ENCODE assay signal across 21 cellular contexts in genomic region chr13:114161028-114161556, GRCh38. TPM values are rescaled to one million over a fixed set of nuclear protein-coding genes. Genes with fewer than 3 reads are reported as not detected.
DNase-seq lines count a peak whose midpoint lies in the region; ATAC-seq and TF ChIP-seq lines count a peak whose summit lies in the region.
"Had no signal": no experiment of that assay in that cellular context is flagged by ENCODE, and none has a peak within 500 bp of the region (broad histone marks: within the 10 kb centered on the region; RNA-seq: fewer than 3 reads in every experiment).

No MANE protein-coding gene starts in this region.

- peaks cover 12% of the 10 kb centered on the region for H3K9me3 Mint-ChIP-seq in activated naive CD4-positive, alpha-beta T cell treated with anti-CD3 and anti-CD28 coated beads, Interleukin-2, amount 10 ng/mL, durations not matched to agents 7 days and 5 days
- no peaks in the 10 kb centered on the region for H3K9me3 Mint-ChIP-seq in stimulated activated effector memory CD8-positive, alpha-beta T cell treated with anti-CD3 and anti-CD28 coated beads, Interleukin-12 subunit alpha, Interleukin-12 subunit beta, amount 100 ng/mL, for 72 hours

- TF ChIP-seq CTCF in IMR-90 (conservative IDR thresholded peaks at IDR 0.05; ENCODE audit: low read depth, low read length): no peak

- no peak overlapping the region for H4K5ac ChIP-seq in IMR-90 (ENCODE audit: low read depth, low read length)

- no TSS peak for BruUV-seq in IMR-90 (replicated peaks; lab: Mats Ljungman, UMichigan)

- H2BK5ac ChIP-seq in IMR-90 (ENCODE audit: low read depth, low read length, poor library complexity, severe bottlenecking): no peak overlapping the region

- H3K18ac ChIP-seq in IMR-90 (ENCODE audit: low read depth, low read length): no peak overlapping the region

- H2BK120ac ChIP-seq in IMR-90 (ENCODE audit: low read depth, low read length): no peak overlapping the region

- intact Hi-C loops in IMR-90 (cut with micrococcal nuclease): no loop called here

- H2AK5ac ChIP-seq in IMR-90 (ENCODE audit: low read depth, low read length): no peak overlapping the region

- no peak for TF ChIP-seq POLR2A in IMR-90 (IDR thresholded peaks at IDR 0.05; ENCODE audit: low read depth, low read length)

- no peak overlapping the region for H3K4me2 ChIP-seq in IMR-90 (ENCODE audit: low read depth, low read length)

- no peak overlapping the region for H2AFZ ChIP-seq in IMR-90 (replicated peaks; ENCODE audit: low read length, poor library complexity)

- no peak overlapping the region for H3K27ac ChIP-seq in IMR-90 (ENCODE audit: insufficient read depth, low read length)

- in situ Hi-C loops in IMR-90 (cut with MboI; ENCODE audit: low sequenced_read_pairs): no loop called here

- no peaks in the 10 kb centered on the region for H3K79me1 ChIP-seq in IMR-90 (ENCODE audit: low read depth in 1 of 2, low read length in 2 of 2)

- 94% methylated on average over 41 of the region's 47 CpGs; no CpG with 5 or more reads in 1 of the 2 experiments for WGBS in IMR-90 (ENCODE audit: extremely low coverage in 2 of 2, insufficient read length in 1 of 2), 2 experiments

- peak overlapping the region; percentile 85 for H3K27ac Mint-ChIP-seq in activated naive CD4-positive, alpha-beta T cell treated with anti-CD3 and anti-CD28 coated beads, Interleukin-2, amount 10 ng/mL, durations not matched to agents 7 days and 5 days
- H3K27ac Mint-ChIP-seq in stimulated activated effector memory CD8-positive, alpha-beta T cell treated with anti-CD3 and anti-CD28 coated beads, Interleukin-12 subunit alpha, Interleukin-12 subunit beta, amount 100 ng/mL, for 72 hours: peak overlapping the region; percentile 72

- no peak for TF ChIP-seq RAD21 in IMR-90 (IDR thresholded peaks at IDR 0.05; ENCODE audit: low read length)

- ATAC-seq in IMR-90 (ENCODE audit: low read depth) (no peak), esophagus mucosa (peak; percentile 34), GM18870 (IDR thresholded peaks at IDR 0.05; ENCODE audit: unreplicated experiment) (no peak), GM21717 (IDR thresholded peaks at IDR 0.05; ENCODE audit: unreplicated experiment) (no peak)
- ATAC-seq in stimulated activated effector memory CD8-positive, alpha-beta T cell treated with anti-CD3 and anti-CD28 coated beads, Interleukin-12 subunit alpha, Interleukin-12 subunit beta, amount 100 ng/mL, for 72 hours: peak; percentile 94
- ATAC-seq: activated naive CD8-positive, alpha-beta T cell treated with anti-CD3 and anti-CD28 coated beads, Interleukin-2, amount 50 U/mL, for 24 hours had no signal

- DNase-seq in activated naive CD4-positive, alpha-beta T cell treated with anti-CD3 and anti-CD28 coated beads, Interleukin-2, amount 10 ng/mL, durations not matched to agents 7 days and 5 days: no peak
- no peak for DNase-seq in activated naive CD4-positive, alpha-beta T cell treated with anti-CD3 and anti-CD28 coated beads, Interleukin-2, amount 50 U/mL, for 16 hours
- no peak for DNase-seq in IMR-90
- DNase-seq in stimulated activated effector memory CD8-positive, alpha-beta T cell treated with anti-CD3 and anti-CD28 coated beads, Interleukin-12 subunit alpha, Interleukin-12 subunit beta, amount 100 ng/mL, for 72 hours (ENCODE audit: low spot score in 2 of 2): peak in 1 of 2 donors; percentile 24
- DNase-seq in activated gamma-delta T cell (lab: John Stamatoyannopoulos, UW): no peak
- DNase-seq: activated naive CD8-positive, alpha-beta T cell treated with anti-CD3 and anti-CD28 coated beads, Interleukin-2, amount 50 U/mL, for 24 hours; Caco-2; NCI-H1694; NCI-H446 had no signal

- H3K9me1 ChIP-seq in IMR-90 (ENCODE audit: insufficient read depth, low read length): no peaks in the 10 kb centered on the region

- H4K20me1 ChIP-seq in IMR-90 (ENCODE audit: insufficient read depth, low read length): no peaks in the 10 kb centered on the region; the same call in 1 of the 2 replicates

- peak overlapping the region; percentile 88 for H2AK9ac ChIP-seq in IMR-90 (replicated peaks; ENCODE audit: low read depth, low read length, poor library complexity)

- H2BK20ac ChIP-seq in IMR-90 (ENCODE audit: low read depth, low read length): no peak overlapping the region

- no peak overlapping the region for H2BK15ac ChIP-seq in IMR-90 (ENCODE audit: low read depth, low read length)

- no peak overlapping the region for H4K8ac ChIP-seq in IMR-90 (ENCODE audit: low read depth in 2 of 2, low read length in 2 of 2)

- peaks cover 2% of the 10 kb centered on the region; the same call in 1 of the 2 replicates for H3K4me1 ChIP-seq in IMR-90 (ENCODE audit: control insufficient read depth, insufficient read depth, low read length)
- H3K4me1 ChIP-seq: uterus had no signal

- dilution Hi-C loops in IMR-90 (cut with HindIII; ENCODE audit: low sequenced_read_pairs, unreplicated experiment): no loop called here

- H3K4ac ChIP-seq in IMR-90 (ENCODE audit: low read depth, low read length): no peak overlapping the region

- no peaks in the 10 kb centered on the region; the same call in 1 of the 2 replicates for H3K9me3 ChIP-seq in IMR-90 (ENCODE audit: control insufficient read depth, insufficient read depth, low read length)
- H3K9me3 ChIP-seq: breast epithelium, Caco-2, heart left ventricle, MG63, uterus had no signal

- H3K4me3 Mint-ChIP-seq in activated naive CD4-positive, alpha-beta T cell treated with anti-CD3 and anti-CD28 coated beads, Interleukin-2, amount 10 ng/mL, durations not matched to agents 7 days and 5 days: no peak overlapping the region
- H3K4me3 Mint-ChIP-seq in stimulated activated effector memory CD8-positive, alpha-beta T cell treated with anti-CD3 and anti-CD28 coated beads, Interleukin-12 subunit alpha, Interleukin-12 subunit beta, amount 100 ng/mL, for 72 hours: peak overlapping the region; percentile 62
- H3K4me3 Mint-ChIP-seq: activated naive CD8-positive, alpha-beta T cell treated with anti-CD3 and anti-CD28 coated beads, Interleukin-2, amount 50 U/mL, for 24 hours had no signal

- POLR2A ChIA-PET in IMR-90 (lab: Charles Lee; ENCODE audit: unreplicated experiment): no interaction called here

- H3K56ac ChIP-seq in IMR-90 (ENCODE audit: extremely low read depth, insufficient read depth, low read length): no peak overlapping the region

- peaks cover 48% of the 10 kb centered on the region for H3K27me3 ChIP-seq in IMR-90 (ENCODE audit: control insufficient read depth, insufficient read depth, low read length)
- H3K27me3 ChIP-seq: breast epithelium, uterus had no signal

- H3K36me3 Mint-ChIP-seq in activated naive CD4-positive, alpha-beta T cell treated with anti-CD3 and anti-CD28 coated beads, Interleukin-2, amount 10 ng/mL, durations not matched to agents 7 days and 5 days: peaks cover 31% of the 10 kb centered on the region
- peaks cover 6% of the 10 kb centered on the region for H3K36me3 Mint-ChIP-seq in stimulated activated effector memory CD8-positive, alpha-beta T cell treated with anti-CD3 and anti-CD28 coated beads, Interleukin-12 subunit alpha, Interleukin-12 subunit beta, amount 100 ng/mL, for 72 hours

- H4K91ac ChIP-seq in IMR-90 (ENCODE audit: insufficient read depth, low read depth, low read length): no peak overlapping the region

- H3K36me3 ChIP-seq in IMR-90 (ENCODE audit: control insufficient read depth, insufficient read depth, low read length): no peaks in the 10 kb centered on the region
- H3K36me3 ChIP-seq: breast epithelium, heart left ventricle, MG63, uterus had no signal

- peaks cover 89% of the 10 kb centered on the region for H3K4me1 Mint-ChIP-seq in activated naive CD4-positive, alpha-beta T cell treated with anti-CD3 and anti-CD28 coated beads, Interleukin-2, amount 10 ng/mL, durations not matched to agents 7 days and 5 days
- peaks cover 72% of the 10 kb centered on the region for H3K4me1 Mint-ChIP-seq in stimulated activated effector memory CD8-positive, alpha-beta T cell treated with anti-CD3 and anti-CD28 coated beads, Interleukin-12 subunit alpha, Interleukin-12 subunit beta, amount 100 ng/mL, for 72 hours

- CTCF ChIA-PET in activated naive CD4-positive, alpha-beta T cell treated with anti-CD3 and anti-CD28 coated beads, Interleukin-2, amount 10 ng/mL, durations not matched to agents 7 days and 5 days (lab: Charles Lee): interaction anchor here (1.5 kb wide), 1 partner anchor 26 kb away, joined by 4 read pairs; no protein-coding TSS in a partner anchor
- CTCF ChIA-PET in IMR-90 (lab: Yijun Ruan, JAX): no interaction called here

- H3K27me3 Mint-ChIP-seq in activated naive CD4-positive, alpha-beta T cell treated with anti-CD3 and anti-CD28 coated beads, Interleukin-2, amount 10 ng/mL, durations not matched to agents 7 days and 5 days: peaks cover 35% of the 10 kb centered on the region
- H3K27me3 Mint-ChIP-seq: activated naive CD8-positive, alpha-beta T cell treated with anti-CD3 and anti-CD28 coated beads, Interleukin-2, amount 50 U/mL, for 24 hours had no signal

- no peak overlapping the region for H3K9ac ChIP-seq in IMR-90 (ENCODE audit: low read depth, low read length)

- H3K14ac ChIP-seq in IMR-90 (replicated peaks; ENCODE audit: low read depth, low read length): no peak overlapping the region

- H3K23ac ChIP-seq in IMR-90 (ENCODE audit: low read depth, low read length): no peak overlapping the region

- H3K4me3 ChIP-seq in IMR-90 (ENCODE audit: insufficient read depth, low read depth, low read length): no peak overlapping the region
- H3K4me3 ChIP-seq: lung, MG63, uterus had no signal

TF ChIP-seq in IMR-90, 13 proteins besides CTCF, POLR2A, EP300 and RAD21 (continues in another document):
- TF ChIP-seq MXI1 (IDR thresholded peaks at IDR 0.05; ENCODE audit: borderline replicate concordance, low read depth, low read length): no peak
- TF ChIP-seq NFE2L2 (IDR thresholded peaks at IDR 0.05; ENCODE audit: low read depth, low read length): no peak
- TF ChIP-seq MAFK (IDR thresholded peaks at IDR 0.05; ENCODE audit: low read depth, low read length): no peak
- no peak for TF ChIP-seq CHD1 (IDR thresholded peaks at IDR 0.05; ENCODE audit: low read depth, low read length)
- no peak for TF ChIP-seq FOS (IDR thresholded peaks at IDR 0.05; ENCODE audit: low read depth, low read length)
- TF ChIP-seq MAZ (IDR thresholded peaks at IDR 0.05; ENCODE audit: borderline replicate concordance, low read depth, low read length): no peak

RNA-seq across cellular contexts. Expression of gene CFAP97D2, which starts 18.0 kb away (rescaled TPM):
- not detected in 2 replicates for total RNA-seq in IMR-90 (2012; rRNA removed)
- polyA plus RNA-seq in IMR-90 (2012; rRNA removed): not detected in 2 replicates
- not detected in 2 replicates for polyA plus RNA-seq in IMR-90 (2012; cell fraction: cytosol; rRNA removed)
- not detected in 2 replicates for polyA plus RNA-seq in IMR-90 (2012; cell fraction: nucleus; rRNA removed; ENCODE audit: low replicate concordance)
- not detected for total RNA-seq in esophagus mucosa
- total RNA-seq: breast epithelium, Caco-2, fibroblast of lung, heart left ventricle, Right ventricle myocardium inferior, uterus had no signal
- polyA plus RNA-seq: AG04450, fibroblast of lung, heart left ventricle, neural cell had no signal

RNA-seq across cellular contexts. Expression of gene RASA3, which starts 28.7 kb away (rescaled TPM):
- total RNA-seq in IMR-90 (2012; rRNA removed): 21.0 and 22.8 TPM in 2 replicates
- 31.0 and 31.4 TPM in 2 replicates for polyA plus RNA-seq in IMR-90 (2012; rRNA removed)
- 22.9 and 29.5 TPM in 2 replicates for polyA plus RNA-seq in IMR-90 (2012; cell fraction: cytosol; rRNA removed)
- polyA plus RNA-seq in IMR-90 (2012; cell fraction: nucleus; rRNA removed; ENCODE audit: low replicate concordance): 48.4 and 48.8 TPM in 2 replicates
- 1.6 TPM for total RNA-seq in esophagus mucosa

Comparison
In these comparisons a context has a peak if more than half of its experiments do, and no peak if none do; other contexts are left out.
1. ATAC-seq: peak in esophagus mucosa (single experiment) and stimulated activated effector memory CD8-positive, alpha-beta T cell treated with anti-CD3 and anti-CD28 coated beads, Interleukin-12 subunit alpha, Interleukin-12 subunit beta, amount 100 ng/mL, for 72 hours (single experiment); none in IMR-90 (single experiment), GM18870 (single experiment) and GM21717 (single experiment).